1 cellular context compared by ENCODE assay signal in genomic region chr17:27919120-27919519, GRCh38.
TF ChIP-seq lines count a peak whose summit lies in the region.

No MANE protein-coding gene starts in this region.

TF ChIP-seq in HepG2, 621 proteins besides CTCF, POLR2A, EP300 and RAD21 (continued from another document):
- TF ChIP-seq ZGPAT (CRISPR knock-in tag; IDR thresholded peaks at IDR 0.05) (no peak), ATF3 (CRISPR knock-in tag; IDR thresholded peaks at IDR 0.05) (no peak)
TF ChIP-seq in HepG2: peak in this region for 0.
